Comparison of ENCODE assay signal across 16 cellular contexts in genomic region chr3:37511357-37511970, GRCh38. TPM values are rescaled to one million over a fixed set of nuclear protein-coding genes. Genes with fewer than 3 reads are reported as not detected.
DNase-seq lines count a peak whose midpoint lies in the region; ATAC-seq and TF ChIP-seq lines count a peak whose summit lies in the region.
"Had no signal": no experiment of that assay in that cellular context is flagged by ENCODE, and none has a peak within 500 bp of the region (broad histone marks: within the 10 kb centered on the region; RNA-seq: fewer than 3 reads in every experiment).

No MANE protein-coding gene starts in this region.

- no peaks in the 10 kb centered on the region for H3K27me3 Mint-ChIP-seq in brain

- H3K36me3 Mint-ChIP-seq in brain, result no peaks in the 10 kb centered on the region
- H3K36me3 Mint-ChIP-seq: CD8-positive, alpha-beta memory T cell had no signal

- DNase-seq in LNCaP clone FGC (ENCODE audit: low read depth) (peak; percentile 63), right cardiac atrium (peak in 2 of 3 donors; percentile 55 to 82), putamen (ENCODE audit: low spot score) (peak; percentile 32), HT-29 (ENCODE audit: low spot score) (no peak), erythroblast (lab: John Stamatoyannopoulos, UW) (no peak)
- DNase-seq: activated B cell treated with CpG ODN at 0.5 μM for 24 hours; activated CD8-positive, alpha-beta T cell treated with anti-CD3 and anti-CD28 coated beads, Interleukin-2, amount 10 ng/mL, durations not matched to agents 7 days and 5 days; CD8-positive, alpha-beta memory T cell; IMR-90; left colon; NCI-H2081 treated with DMSO at 0.1 percent for 48 hours had no signal

- no peaks in the 10 kb centered on the region for H3K9me3 Mint-ChIP-seq in brain
- H3K9me3 Mint-ChIP-seq: activated B cell treated with CpG ODN at 0.5 μM for 24 hours had no signal

- TF ChIP-seq CTCF in LNCaP clone FGC (IDR thresholded peaks at IDR 0.05; ENCODE audit: control insufficient read depth, extremely low read depth, insufficient read depth) (no peak), brain (conservative IDR thresholded peaks at IDR 0.05) (no peak)

- peaks cover 15% of the 10 kb centered on the region for H3K4me1 ChIP-seq in right cardiac atrium (ENCODE audit: control insufficient read depth, insufficient read depth, low read length)

- H3K4me3 Mint-ChIP-seq in brain, result peak overlapping the region in 1 of 5 experiments; percentile 45
- H3K4me3 Mint-ChIP-seq: activated B cell treated with CpG ODN at 0.5 μM for 24 hours; activated CD8-positive, alpha-beta T cell treated with anti-CD3 and anti-CD28 coated beads, Interleukin-2, amount 10 ng/mL, durations not matched to agents 7 days and 5 days; CD8-positive, alpha-beta memory T cell had no signal

- H3K4me3 ChIP-seq in LNCaP clone FGC (ENCODE audit: low read depth, low read length) (no peak overlapping the region), right cardiac atrium (ENCODE audit: low read length) (no peak overlapping the region)

- TF ChIP-seq POLR2A in erythroblast (IDR thresholded peaks at IDR 0.05; ENCODE audit: low read length), result no peak

- peak overlapping the region in 4 of 5 experiments; percentile 18 to 60 (median 36) for H3K27ac Mint-ChIP-seq in brain
- H3K27ac Mint-ChIP-seq: activated B cell treated with CpG ODN at 0.5 μM for 24 hours; activated CD8-positive, alpha-beta T cell treated with anti-CD3 and anti-CD28 coated beads, Interleukin-2, amount 10 ng/mL, durations not matched to agents 7 days and 5 days; progenitor cell of endocrine pancreas had no signal

- WGBS in right cardiac atrium, result 27% methylated on average over 5 of the region's 5 CpGs

- no peaks in the 10 kb centered on the region for H3K9me3 ChIP-seq in right cardiac atrium (ENCODE audit: control insufficient read depth, low read length)

- intact Hi-C loops in right cardiac atrium (cut with DNase I), result no loop called here

- no peaks in the 10 kb centered on the region for H3K27me3 ChIP-seq in right cardiac atrium (ENCODE audit: control insufficient read depth, insufficient read depth)

- peak; percentile 76 to 83 for ATAC-seq in right cardiac atrium
- no peak for ATAC-seq in HG02840 (IDR thresholded peaks at IDR 0.05; ENCODE audit: low FRiP score, unreplicated experiment)
- no peak for ATAC-seq in HG02623 (IDR thresholded peaks at IDR 0.05; ENCODE audit: unreplicated experiment)
- ATAC-seq: activated CD8-positive, alpha-beta T cell treated with anti-CD3 and anti-CD28 coated beads, Interleukin-2, amount 10 ng/mL, durations not matched to agents 7 days and 5 days; left colon had no signal

- peak overlapping the region; percentile 49 for H3K27ac ChIP-seq in right cardiac atrium (ENCODE audit: low read length)

- H3K4me1 Mint-ChIP-seq in brain, result no peaks in the 10 kb centered on the region
- H3K4me1 Mint-ChIP-seq: activated B cell treated with CpG ODN at 0.5 μM for 24 hours; CD8-positive, alpha-beta memory T cell had no signal

RNA-seq across cellular contexts. Expression of gene ITGA9, which starts 59.5 kb away (rescaled TPM):
- polyA plus RNA-seq in brain (ENCODE audit: insufficient read depth, low read depth, low replicate concordance), result 1.1 TPM
- 10 to 100 TPM; 19.0 to 56.5 (median 32.6) TPM for total RNA-seq in right cardiac atrium
- 5.7 TPM for polyA plus RNA-seq in right cardiac atrium
- total RNA-seq in HT-29 (2014; rRNA removed; shearing (Covaris generic)), result not detected in 2 replicates
- total RNA-seq: activated B cell treated with CpG ODN at 0.5 μM for 24 hours; activated CD8-positive, alpha-beta T cell treated with anti-CD3 and anti-CD28 coated beads, Interleukin-2, amount 10 ng/mL, durations not matched to agents 7 days and 5 days; myocyte had no signal
- polyA plus RNA-seq: CD8-positive, alpha-beta memory T cell; IMR-90 had no signal

Comparison
In these comparisons a context has a peak if more than half of its experiments do, and no peak if none do; other contexts are left out.
1. DNase-seq: peak in LNCaP clone FGC (single experiment), right cardiac atrium (2 of 3) and putamen (single experiment); none in HT-29 (single experiment) and erythroblast (0 of 2).
2. ATAC-seq: peak in right cardiac atrium (2 of 2); none in HG02840 (single experiment) and HG02623 (single experiment).
3. RNA of gene ITGA9, which starts 59.5 kb away (total RNA-seq): 19.0 to 56.5 TPM in right cardiac atrium; not detected in HT-29; every median in the first group is over 10 times any median in the second.